Comparison of ENCODE assay signal across 8 cellular contexts in the genomic region with DNA sequence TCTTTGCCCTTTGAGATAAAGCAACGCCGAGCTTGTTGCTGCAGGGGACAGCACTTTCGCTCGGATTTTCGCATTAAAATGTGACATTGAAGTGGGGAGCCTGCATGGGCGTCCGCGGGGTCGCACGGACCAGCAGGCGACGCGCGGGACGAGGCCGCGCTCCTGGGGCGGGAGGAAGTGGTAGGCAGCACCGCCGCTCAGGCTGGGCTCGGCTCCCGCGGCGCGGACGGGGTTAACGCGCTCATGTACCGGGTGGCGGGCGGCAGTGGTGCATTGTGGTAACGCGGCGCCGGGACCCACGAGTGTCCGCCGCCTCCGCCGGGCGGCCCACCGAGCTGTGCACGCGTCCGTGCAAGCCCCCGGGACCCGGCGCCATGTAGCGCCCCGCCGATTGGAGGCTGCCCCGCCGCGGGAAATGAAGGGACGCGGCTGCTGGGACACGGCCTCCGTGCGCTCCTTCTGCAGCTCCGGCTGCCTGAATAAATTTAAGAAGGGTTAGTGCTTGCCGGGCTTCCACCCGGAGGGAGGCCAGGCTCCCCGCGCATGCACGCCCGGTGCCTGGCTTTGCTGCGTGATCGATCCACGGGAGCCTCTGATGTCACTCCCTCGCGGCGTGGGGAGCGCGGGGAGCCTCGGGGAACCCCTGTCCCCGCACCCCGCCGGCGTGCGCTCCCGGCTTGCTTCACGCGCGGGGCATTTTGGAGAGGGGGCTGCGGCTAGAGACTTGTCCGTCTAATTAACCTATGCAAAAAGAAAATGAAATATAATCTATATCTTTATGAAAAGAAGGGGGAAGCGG.
DNase-seq lines count a peak whose midpoint lies in the region; ATAC-seq and TF ChIP-seq lines count a peak whose summit lies in the region.

No MANE protein-coding gene starts in this region.

- DNase-seq in activated naive CD8-positive, alpha-beta T cell treated with anti-CD3 and anti-CD28 coated beads for 36 hours = peak; percentile 14
- DNase-seq in left ventricle myocardium inferior (no peak), sigmoid colon (no peak), ovary (no peak)

- no peaks in the 10 kb centered on the region for H3K36me3 Mint-ChIP-seq in activated naive CD8-positive, alpha-beta T cell treated with anti-CD3 and anti-CD28 coated beads for 36 hours

- ATAC-seq in GM18519 (IDR thresholded peaks at IDR 0.05; ENCODE audit: low FRiP score, unreplicated experiment) = no peak
- ATAC-seq in GM18858 (IDR thresholded peaks at IDR 0.05; ENCODE audit: unreplicated experiment) = no peak
- ATAC-seq in HG02938 (IDR thresholded peaks at IDR 0.05; ENCODE audit: unreplicated experiment) = no peak

- no peak overlapping the region for H3K4me3 Mint-ChIP-seq in activated naive CD8-positive, alpha-beta T cell treated with anti-CD3 and anti-CD28 coated beads for 36 hours

- H3K9me3 ChIP-seq in HUES48 (ENCODE audit: control insufficient read depth, insufficient read depth, low read length) (no peaks in the 10 kb centered on the region), left ventricle myocardium inferior (replicated peaks) (no peaks in the 10 kb centered on the region), sigmoid colon (no peaks in the 10 kb centered on the region), ovary (no peaks in the 10 kb centered on the region)

- H3K27ac Mint-ChIP-seq in activated naive CD8-positive, alpha-beta T cell treated with anti-CD3 and anti-CD28 coated beads for 36 hours = no peak overlapping the region

- TF ChIP-seq EP300 in sigmoid colon (IDR thresholded peaks at IDR 0.05) (no peak), ovary (IDR thresholded peaks at IDR 0.05) (no peak)

- H3K4me3 ChIP-seq in HUES48 (ENCODE audit: low read depth, low read length) = peak overlapping the region; percentile 64
- peak overlapping the region; percentile 69 for H3K4me3 ChIP-seq in left ventricle myocardium inferior
- H3K4me3 ChIP-seq in sigmoid colon = peak overlapping the region in 3 of 4 donors; percentile 19 to 43 (median 42)
- H3K4me3 ChIP-seq in ovary = no peak overlapping the region

- TF ChIP-seq POLR2A in sigmoid colon (IDR thresholded peaks at IDR 0.05) (no peak), ovary (IDR thresholded peaks at IDR 0.05) (no peak)

- no peaks in the 10 kb centered on the region for H3K9me3 Mint-ChIP-seq in activated naive CD8-positive, alpha-beta T cell treated with anti-CD3 and anti-CD28 coated beads for 36 hours

- peak; percentile 14 for TF ChIP-seq CTCF in left ventricle myocardium inferior (IDR thresholded peaks at IDR 0.05; ENCODE audit: borderline replicate concordance)
- no peak for TF ChIP-seq CTCF in sigmoid colon (IDR thresholded peaks at IDR 0.05)
- TF ChIP-seq CTCF in ovary (IDR thresholded peaks at IDR 0.05) = no peak

- H3K27ac ChIP-seq in HUES48 (ENCODE audit: low read depth, low read length) = no peak overlapping the region
- no peak overlapping the region for H3K27ac ChIP-seq in left ventricle myocardium inferior (replicated peaks)
- H3K27ac ChIP-seq in sigmoid colon = no peak overlapping the region
- no peak overlapping the region for H3K27ac ChIP-seq in ovary

- intact Hi-C loops in left ventricle myocardium inferior (cut with micrococcal nuclease) (no loop called here), sigmoid colon (cut with DNase I) (no loop called here), ovary (cut with DNase I) (no loop called here)

- WGBS in sigmoid colon, 2 donors = 4 to 5% methylated on average over 87 of the region's 87 CpGs
- 2 to 3% (median 3%) methylated on average over 58 to 87 of the region's 87 CpGs for WGBS in ovary, 3 donors

- H3K27me3 Mint-ChIP-seq in activated naive CD8-positive, alpha-beta T cell treated with anti-CD3 and anti-CD28 coated beads for 36 hours = peaks cover 35% of the 10 kb centered on the region

- H3K4me1 Mint-ChIP-seq in activated naive CD8-positive, alpha-beta T cell treated with anti-CD3 and anti-CD28 coated beads for 36 hours = peaks cover 9% of the 10 kb centered on the region

- H3K4me1 ChIP-seq in HUES48 (ENCODE audit: control insufficient read depth, insufficient read depth, low read length) (0 out of 2 replicates have a peak, but pooled peaks cover 2% of the 10 kb centered on the region), left ventricle myocardium inferior (peaks cover 12% of the 10 kb centered on the region), sigmoid colon (peaks cover 0 to 13% (median 11%) of the 10 kb centered on the region in 4 donors), ovary (ENCODE audit: insufficient read depth) (no peaks in the 10 kb centered on the region)

- H3K36me3 ChIP-seq in HUES48 (ENCODE audit: control insufficient read depth, insufficient read depth, low read length) (no peaks in the 10 kb centered on the region), left ventricle myocardium inferior (no peaks in the 10 kb centered on the region), sigmoid colon (no peaks in the 10 kb centered on the region), ovary (no peaks in the 10 kb centered on the region)

- H3K9ac ChIP-seq in HUES48 (ENCODE audit: low read depth, low read length) = no peak overlapping the region

- H3K27me3 ChIP-seq in HUES48 (ENCODE audit: control insufficient read depth, insufficient read depth, low read length) (peaks cover 28% of the 10 kb centered on the region), left ventricle myocardium inferior (ENCODE audit: low read depth) (peaks cover 71% of the 10 kb centered on the region), sigmoid colon (peaks cover 0 to 68% (median 32%) of the 10 kb centered on the region in 3 donors), ovary (no peaks in the 10 kb centered on the region)
